12 cellular contexts compared by ENCODE assay signal in the genomic region with DNA sequence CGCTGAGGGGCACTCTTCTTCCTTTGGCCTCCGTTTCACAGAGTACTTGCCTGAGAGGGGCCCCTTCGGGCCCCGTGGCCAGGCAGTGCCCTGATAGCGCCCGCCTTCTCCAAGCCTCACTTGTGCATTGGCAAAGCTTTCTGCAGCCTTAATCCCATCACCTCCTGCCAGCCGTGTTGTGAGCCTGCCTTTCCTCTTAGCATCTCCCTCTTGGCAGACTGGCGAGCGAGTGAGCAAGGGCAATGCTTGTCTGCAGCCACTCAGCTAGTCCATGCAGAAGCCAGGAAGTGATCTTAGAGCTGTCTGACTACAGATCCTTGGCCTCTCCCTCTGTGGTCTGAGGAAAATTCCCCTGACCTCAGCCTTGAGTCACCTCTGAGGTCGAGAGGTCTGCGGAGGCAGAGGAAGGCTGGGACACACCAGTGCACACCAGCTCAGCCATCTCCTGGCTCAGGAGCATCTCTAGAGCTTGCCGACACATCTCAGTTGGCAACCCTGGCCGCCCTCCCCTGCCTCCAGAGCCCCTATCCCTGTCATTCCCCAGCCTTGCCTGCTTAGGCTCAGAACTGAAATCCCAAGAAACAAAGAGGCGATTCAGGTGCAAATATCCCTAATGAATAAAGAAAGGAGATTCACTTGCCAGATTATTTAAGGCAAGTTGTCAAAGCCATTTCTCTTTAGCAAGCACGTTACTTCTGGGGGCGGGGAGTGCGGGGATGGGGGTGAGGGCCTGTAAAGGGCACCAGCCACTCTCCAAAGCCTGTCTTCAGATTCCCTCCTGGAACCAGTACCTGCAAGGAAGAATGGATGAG.
DNase-seq lines count a peak whose midpoint lies in the region; ATAC-seq lines count a peak whose summit lies in the region.
"Had no signal": no experiment of that assay in that cellular context is flagged by ENCODE, and none has a peak within 500 bp of the region (broad histone marks: within the 10 kb centered on the region; RNA-seq: fewer than 3 reads in every experiment).

No MANE protein-coding gene starts in this region.

- DNase-seq in Right ventricle myocardium inferior (ENCODE audit: missing footprints) (no peak), Right ventricle myocardium superior (no peak), NCI-H226 (peak; percentile 13), globus pallidus (ENCODE audit: low spot score) (peak; percentile 4), NCI-H1048 (lab: John Stamatoyannopoulos, UW) (no peak), CD1c-positive myeloid dendritic cell (ENCODE audit: extremely low spot score) (no peak)
- no peak for DNase-seq in stimulated activated naive CD4-positive, alpha-beta T cell treated with Interleukin-2 at 50 U/mL for 16 hours (lab: John Stamatoyannopoulos, UW)
- DNase-seq: activated CD4-positive, alpha-beta T cell treated with anti-CD3 and anti-CD28 coated beads, Interleukin-2, amount 50 U/mL, for 4 hours; effector memory CD4-positive, alpha-beta T cell; NCI-H2029 treated with DMSO at 0.1 percent for 48 hours; stimulated activated CD4-positive, alpha-beta T cell treated with anti-CD3 and anti-CD28 coated beads, Interleukin-2, amount 100 ng/mL, for 24 hours had no signal

- intact Hi-C loops in Right ventricle myocardium inferior (cut with DNase I) = no loop called here
- intact Hi-C loops in Right ventricle myocardium superior (cut with DNase I) = no loop called here

- ATAC-seq in Right ventricle myocardium inferior = peak; percentile 56
- no peak for ATAC-seq in Right ventricle myocardium superior (ENCODE audit: poor library complexity)
- no peak for ATAC-seq in HG02571 (IDR thresholded peaks at IDR 0.05; ENCODE audit: unreplicated experiment)

Comparison
In these comparisons a context has a peak if more than half of its experiments do, and no peak if none do; other contexts are left out.
1. DNase-seq: peak in NCI-H226 (single experiment) and globus pallidus (single experiment); none in Right ventricle myocardium inferior (single experiment), Right ventricle myocardium superior (single experiment), NCI-H1048 (single experiment), stimulated activated naive CD4-positive, alpha-beta T cell treated with Interleukin-2 at 50 U/mL for 16 hours (single experiment) and CD1c-positive myeloid dendritic cell (single experiment).